ENCODE assay signal across 8 cellular contexts in genomic region chr2:41860078-41860514, GRCh38.
DNase-seq lines count a peak whose midpoint lies in the region; ATAC-seq, FAIRE-seq and TF ChIP-seq lines count a peak whose summit lies in the region.
"Not testable (repeated sequence)": the region's sequence is repeated elsewhere in the genome, so short reads cannot be mapped to it uniquely, and the experiment has no call there.

No MANE protein-coding gene starts in this region.

- H3K79me2 ChIP-seq in HepG2 (ENCODE audit: insufficient read depth, low read length) = not testable (repeated sequence)

- not testable (repeated sequence) for H3K27me3 ChIP-seq in bronchial epithelial cell (ENCODE audit: control insufficient read depth, insufficient read depth, low read length)
- H3K27me3 ChIP-seq in HepG2 (ENCODE audit: control insufficient read depth in 1 of 2, insufficient read depth in 2 of 2, low read length in 2 of 2) = 0 out of 5 replicates have a peak, but pooled peaks cover 0 to 12% of the 10 kb centered on the region in 2 experiments

- H3K27ac ChIP-seq in HepG2 (ENCODE audit: extremely low read length, insufficient read depth, low read length) = not testable (repeated sequence)

- intact Hi-C loops in HepG2 (cut with micrococcal nuclease; ENCODE audit: unreplicated experiment) = not testable (repeated sequence)

- not testable (repeated sequence) for TF ChIP-seq RAD21 in HepG2 (CRISPR knock-in tag; IDR thresholded peaks at IDR 0.05)

- in situ Hi-C loops in HepG2 (cut with HindIII; ENCODE audit: extremely low pct_ligation_motif_present, low pct_unique_long_range_greater_than_20kb) = loop anchor here (25.0 kb wide), 3 partner anchors 327 to 802 kb away; partner anchors contain the start of gene COX7A2L

- not testable (repeated sequence) for BruUV-seq in HepG2 (replicated peaks; lab: Mats Ljungman, UMichigan)

- not testable (repeated sequence) for FAIRE-seq in bronchial epithelial cell (lab: Jason Lieb, UNC); HepG2 (lab: Jason Lieb, UNC)

- not testable (repeated sequence) for H3K9ac ChIP-seq in HepG2 (ENCODE audit: insufficient read depth, low read depth, low read length)

- peak; percentile 36 for DNase-seq in A172 (ENCODE audit: low spot score)
- peak; percentile 38 for DNase-seq in GM03348 (ENCODE audit: low spot score)
- peak; percentile 81 for DNase-seq in LoVo (ENCODE audit: low spot score)
- DNase-seq in bronchial epithelial cell (ENCODE audit: low read depth) = peak; percentile 82
- DNase-seq in fibroblast of peridontal ligament (ENCODE audit: extremely low read depth) = peak; percentile 11
- DNase-seq in HepG2 (ENCODE audit: low spot score) = not testable (repeated sequence)
- peak; percentile 66 for DNase-seq in renal cortical epithelial cell (ENCODE audit: low read depth)

- H3K9me3 ChIP-seq in HepG2 (ENCODE audit: low read length) = not testable (repeated sequence)

- ATAC-seq in SK-N-SH treated with all-trans-retinoic acid at 6 μM for 48 hours (peak; percentile 53; the same call in 2 of the 3 replicates), HepG2 (peak; percentile 60; the same call in 2 of the 3 replicates)

- POLR2A ChIA-PET in HepG2 (lab: Yijun Ruan, JAX) = interaction anchor here (1.2 to 1.3 kb wide), 2 partner anchors 12 to 232 kb away, joined by 4 to 6 read pairs; no protein-coding TSS in a partner anchor

- not testable (repeated sequence) for TF ChIP-seq POLR2A in HepG2 (IDR thresholded peaks at IDR 0.05; ENCODE audit: insufficient read depth in 1 of 2, low read depth in 2 of 2, low read length in 2 of 2)

- H3K4me2 ChIP-seq in HepG2 (ENCODE audit: low read depth, low read length) = peak overlapping the region; percentile 23; the same call in 1 of the 2 replicates

- not testable (repeated sequence) for H3K36me3 ChIP-seq in bronchial epithelial cell (ENCODE audit: control insufficient read depth, insufficient read depth, low read length); HepG2 (replicated peaks in 1 of 2; ENCODE audit: control insufficient read depth in 1 of 2, insufficient read depth in 2 of 2, low read length in 2 of 2)

- CTCF ChIA-PET in HepG2 (lab: Yijun Ruan, JAX; ENCODE audit: low intra/inter-chr PET ratio, low total read pairs) = interaction anchor here (1.2 kb wide), 1 partner anchor 10 kb away, joined by 4 read pairs; no protein-coding TSS in a partner anchor

- TF ChIP-seq CTCF in bronchial epithelial cell (IDR thresholded peaks at IDR 0.05; ENCODE audit: insufficient read depth, low read length, severe bottlenecking); HepG2 (CRISPR knock-in tag; IDR thresholded peaks at IDR 0.05): not testable (repeated sequence)

- H2AFZ ChIP-seq in HepG2 (ENCODE audit: low read length) = not testable (repeated sequence)

- TF ChIP-seq EP300 in HepG2 (IDR thresholded peaks at IDR 0.05; ENCODE audit: low read depth in 2 of 2, low read length in 2 of 2); HepG2 (CRISPR knock-in tag; IDR thresholded peaks at IDR 0.05; ENCODE audit: borderline replicate concordance): not testable (repeated sequence)

- H3K4me3 ChIP-seq in bronchial epithelial cell (ENCODE audit: low read depth, low read length); HepG2 (replicated peaks in 1 of 3; ENCODE audit: insufficient read depth in 1 of 3, low read depth in 2 of 3, low read length in 3 of 3): not testable (repeated sequence)

- H3K4me1 ChIP-seq in HepG2 (ENCODE audit: insufficient read depth, low read length) = peaks cover 14% of the 10 kb centered on the region

- 5% methylated on average over 7 of the region's 7 CpGs for WGBS in HepG2 (ENCODE audit: low lambda C conversion rate)

- H4K20me1 ChIP-seq in HepG2 (ENCODE audit: insufficient read depth, low read length) = not testable (repeated sequence)

TF ChIP-seq in HepG2, 621 proteins besides CTCF, POLR2A, EP300 and RAD21:
- TF ChIP-seq SALL1 (CRISPR knock-in tag; IDR thresholded peaks at IDR 0.05) (peak; percentile 56), RCOR2 (CRISPR knock-in tag; IDR thresholded peaks at IDR 0.05) (0 out of 2 replicates have a peak, but pooled peaks have one; percentile 47), ZMYM3 (CRISPR knock-in tag; IDR thresholded peaks at IDR 0.05) (peak; percentile 62; the same call in 1 of the 2 replicates), FOSL2 (CRISPR knock-in tag; IDR thresholded peaks at IDR 0.05) (peak; percentile 72), NR2F1 (CRISPR knock-in tag; IDR thresholded peaks at IDR 0.05) (0 out of 4 replicates have a peak, but pooled peaks of 1 of the 2 experiments have one; percentile 35), ZNF790 (CRISPR knock-in tag; IDR thresholded peaks at IDR 0.05; ENCODE audit: borderline replicate concordance) (0 out of 2 replicates have a peak, but pooled peaks have one; percentile 27)
- TF ChIP-seq, protein P1, sequence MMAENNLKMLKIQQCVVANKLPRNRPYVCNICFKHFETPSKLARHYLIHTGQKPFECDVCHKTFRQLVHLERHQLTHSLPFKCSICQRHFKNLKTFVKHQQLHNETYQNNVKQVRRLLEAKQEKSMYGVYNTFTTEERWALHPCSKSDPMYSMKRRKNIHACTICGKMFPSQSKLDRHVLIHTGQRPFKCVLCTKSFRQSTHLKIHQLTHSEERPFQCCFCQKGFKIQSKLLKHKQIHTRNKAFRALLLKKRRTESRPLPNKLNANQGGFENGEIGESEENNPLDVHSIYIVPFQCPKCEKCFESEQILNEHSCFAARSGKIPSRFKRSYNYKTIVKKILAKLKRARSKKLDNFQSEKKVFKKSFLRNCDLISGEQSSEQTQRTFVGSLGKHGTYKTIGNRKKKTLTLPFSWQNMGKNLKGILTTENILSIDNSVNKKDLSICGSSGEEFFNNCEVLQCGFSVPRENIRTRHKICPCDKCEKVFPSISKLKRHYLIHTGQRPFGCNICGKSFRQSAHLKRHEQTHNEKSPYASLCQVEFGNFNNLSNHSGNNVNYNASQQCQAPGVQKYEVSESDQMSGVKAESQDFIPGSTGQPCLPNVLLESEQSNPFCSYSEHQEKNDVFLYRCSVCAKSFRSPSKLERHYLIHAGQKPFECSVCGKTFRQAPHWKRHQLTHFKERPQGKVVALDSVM (CRISPR knock-in tag; IDR thresholded peaks at IDR 0.05) = peak; percentile 89
